Comparison of ENCODE assay signal across 22 cellular contexts in genomic region chr5:30387974-30388632, GRCh38.
DNase-seq lines count a peak whose midpoint lies in the region; ATAC-seq, FAIRE-seq and TF ChIP-seq lines count a peak whose summit lies in the region.
"Had no signal": no experiment of that assay in that cellular context is flagged by ENCODE, and none has a peak within 500 bp of the region (broad histone marks: within the 10 kb centered on the region; RNA-seq: fewer than 3 reads in every experiment).

No MANE protein-coding gene starts in this region.

- H4K20me1 ChIP-seq in H1 (replicated peaks in 1 of 2; ENCODE audit: control insufficient read depth in 1 of 2, insufficient read depth in 2 of 2, low read length in 2 of 2) (no peaks in the 10 kb centered on the region), GM23248 (ENCODE audit: insufficient read depth) (no peaks in the 10 kb centered on the region)

- H3K4me1 ChIP-seq in HEK293 (ENCODE audit: control insufficient read depth, insufficient read depth, low read length) (no peaks in the 10 kb centered on the region), HUES64 (ENCODE audit: insufficient read depth, low read length) (peaks cover 5% of the 10 kb centered on the region; the same call in 1 of the 2 replicates), H1 (replicated peaks in 1 of 4; ENCODE audit: control insufficient read depth in 3 of 4, insufficient read depth in 4 of 4, low read length in 3 of 4) (0 out of 7 replicates have a peak, but pooled peaks cover 0 to 2% (median 0%) of the 10 kb centered on the region in 4 experiments), Caco-2 (no peaks in the 10 kb centered on the region), GM23248 (ENCODE audit: insufficient read depth) (no peaks in the 10 kb centered on the region)
- H3K4me1 ChIP-seq: BE2C had no signal

- H3K18ac ChIP-seq in H1 (ENCODE audit: extremely low read depth, low read length): no peak overlapping the region

- POLR2A ChIA-PET in HEK293 (lab: Yijun Ruan, JAX): no interaction called here
- POLR2A ChIA-PET in H1 (lab: Charles Lee; ENCODE audit: partially characterized antibody): no interaction called here
- POLR2A ChIA-PET in Caco-2 (lab: Charles Lee): no interaction called here

- TF ChIP-seq RAD21 in H1 (IDR thresholded peaks at IDR 0.05 in 1 of 2, conservative IDR thresholded peaks at IDR 0.05 in 1 of 2; ENCODE audit: low read depth in 2 of 2, low read length in 2 of 2): no peak

- H3K4me3 Mint-ChIP-seq in Caco-2 (ENCODE audit: unreplicated experiment): no peak overlapping the region
- H3K4me3 Mint-ChIP-seq: CD4-positive, CD25-positive, alpha-beta regulatory T cell; CD8-positive, alpha-beta memory T cell had no signal

- BruUV-seq in Caco-2 (replicated peaks; lab: Mats Ljungman, UMichigan): no TSS peak

- no peaks in the 10 kb centered on the region for H3K9me3 Mint-ChIP-seq in Caco-2 (ENCODE audit: unreplicated experiment)

- H4K5ac ChIP-seq in H1 (ENCODE audit: insufficient read length, low read depth, low read length): no peak overlapping the region

- TF ChIP-seq POLR2A in H1 (IDR thresholded peaks at IDR 0.05; ENCODE audit: control extremely low read depth in 1 of 2, low read depth in 2 of 2, low read length in 2 of 2): no peak

- H3K79me1 ChIP-seq in H1 (ENCODE audit: low read depth, low read length): no peaks in the 10 kb centered on the region

- H3K79me2 ChIP-seq in H1 (ENCODE audit: control insufficient read depth in 1 of 2, insufficient read depth in 2 of 2, low read length in 2 of 2) (no peaks in the 10 kb centered on the region), GM23248 (ENCODE audit: insufficient read depth) (no peaks in the 10 kb centered on the region)

- intact Hi-C loops in Caco-2 (cut with micrococcal nuclease; ENCODE audit: unreplicated experiment): no loop called here

- H3K27ac ChIP-seq in HEK293 (ENCODE audit: extremely low read depth, low read depth, low read length): no peak overlapping the region
- H3K27ac ChIP-seq in HUES64 (ENCODE audit: low read depth, low read length): peak overlapping the region; percentile 64; the same call in 1 of the 2 replicates
- H3K27ac ChIP-seq in H1 (ENCODE audit: low read depth, low read length): no peak overlapping the region; the same call in 1 of the 2 replicates
- no peak overlapping the region for H3K27ac ChIP-seq in GM23248
- H3K27ac ChIP-seq: KMS-11 had no signal

- H3K4me1 Mint-ChIP-seq in Caco-2 (ENCODE audit: low read depth, unreplicated experiment): no peaks in the 10 kb centered on the region
- H3K4me1 Mint-ChIP-seq: CD4-positive, CD25-positive, alpha-beta regulatory T cell; CD8-positive, alpha-beta memory T cell had no signal

- H2BK20ac ChIP-seq in H1 (ENCODE audit: low read length): no peak overlapping the region

- no peaks in the 10 kb centered on the region for H3K23me2 ChIP-seq in H1 (ENCODE audit: low read depth, low read length)

- no peak overlapping the region for H3K14ac ChIP-seq in H1 (ENCODE audit: insufficient read length)

- in situ Hi-C loops in GM23248 (cut with MboI): no loop called here

- H4K8ac ChIP-seq in H1 (ENCODE audit: extremely low read depth, insufficient read depth, low read length): no peak overlapping the region

- H2AFZ ChIP-seq in H1 (ENCODE audit: low read length) (no peak overlapping the region; the same call in 1 of the 2 replicates), GM23248 (no peak overlapping the region)

- H3K4ac ChIP-seq in H1 (replicated peaks; ENCODE audit: insufficient read length, low read depth, low read length): no peak overlapping the region

- no peak overlapping the region for H3K56ac ChIP-seq in H1 (replicated peaks; ENCODE audit: insufficient read length, low read depth, low read length)

- 91% methylated on average over 2 of the region's 3 CpGs for WGBS in HUES64
- WGBS in H1 (ENCODE audit: extremely low coverage in 1 of 2, insufficient coverage in 1 of 2, insufficient read length in 1 of 2, insufficient replicate concordance in 2 of 2, low coverage in 1 of 2, low lambda C conversion rate in 2 of 2, missing lambda C conversion rate in 1 of 2), 2 experiments: 89% methylated on average over 3 of the region's 3 CpGs; no CpG with 5 or more reads in 1 of the 2 experiments
- WGBS in GM23248 (ENCODE audit: low coverage in 1 of 2, low lambda C conversion rate in 2 of 2, missing lambda C conversion rate in 2 of 2), 2 experiments: 20 to 21% methylated on average over 3 of the region's 3 CpGs

- H3K9me2 ChIP-seq in GM23248 (ENCODE audit: insufficient read depth): no peaks in the 10 kb centered on the region

- CTCF ChIA-PET in HEK293 (lab: Yijun Ruan, JAX): no interaction called here
- CTCF ChIA-PET in H1 (lab: Charles Lee; ENCODE audit: partially characterized antibody): interaction anchor here (1.1 kb wide), 1 partner anchor 347 kb away, joined by 3 read pairs; no protein-coding TSS in a partner anchor
- CTCF ChIA-PET in Caco-2 (lab: Charles Lee): no interaction called here

- no peak for ATAC-seq in HG02973 (IDR thresholded peaks at IDR 0.05; ENCODE audit: unreplicated experiment)
- ATAC-seq: HCT116, HepG2 had no signal

- no peak for TF ChIP-seq EP300 in H1 (IDR thresholded peaks at IDR 0.05; ENCODE audit: borderline replicate concordance in 1 of 2, low read depth in 2 of 2, low read length in 2 of 2)

- H3K23ac ChIP-seq in H1 (ENCODE audit: insufficient read length): no peak overlapping the region

- H3K36me3 Mint-ChIP-seq in Caco-2 (ENCODE audit: insufficient read depth, unreplicated experiment): no peaks in the 10 kb centered on the region
- H3K36me3 Mint-ChIP-seq: CD4-positive, CD25-positive, alpha-beta regulatory T cell; CD8-positive, alpha-beta memory T cell had no signal

- H3K36me3 ChIP-seq in HEK293 (ENCODE audit: control insufficient read depth in 2 of 2, insufficient read depth in 1 of 2, low read length in 2 of 2) (no peaks in the 10 kb centered on the region), HUES64 (ENCODE audit: insufficient read depth, low read length) (no peaks in the 10 kb centered on the region), H1 (ENCODE audit: control insufficient read depth in 2 of 4, insufficient read depth in 4 of 4, low read length in 3 of 4) (no peaks in the 10 kb centered on the region), Caco-2 (ENCODE audit: control insufficient read depth, insufficient read depth, low read length) (no peaks in the 10 kb centered on the region), GM23248 (ENCODE audit: low read depth) (no peaks in the 10 kb centered on the region)
- H3K36me3 ChIP-seq: BE2C had no signal

- H3K27me3 ChIP-seq in HUES64 (ENCODE audit: insufficient read depth, low read length) (no peaks in the 10 kb centered on the region), H1 (replicated peaks in 1 of 4; ENCODE audit: control insufficient read depth in 3 of 4, extremely low read depth in 1 of 4, insufficient read depth in 3 of 4, low read length in 3 of 4) (no peaks in the 10 kb centered on the region), Caco-2 (replicated peaks; ENCODE audit: control insufficient read depth, insufficient read depth, low read length) (no peaks in the 10 kb centered on the region), GM23248 (replicated peaks; ENCODE audit: insufficient read depth) (no peaks in the 10 kb centered on the region)
- H3K27me3 ChIP-seq: BE2C had no signal

- no peak overlapping the region for H2BK12ac ChIP-seq in H1 (ENCODE audit: low read depth, low read length)

- H3K9ac ChIP-seq in HUES64 (ENCODE audit: low read depth, low read length) (no peak overlapping the region), H1 (replicated peaks in 1 of 4; ENCODE audit: extremely low read depth in 1 of 4, low read depth in 3 of 4, low read length in 3 of 4) (no peak overlapping the region), GM23248 (no peak overlapping the region)
- H3K9ac ChIP-seq: KMS-11 had no signal

- DNase-seq in H1 (ENCODE audit: low read depth in 1 of 2, low spot score in 2 of 2) (no peak), iPS DF 4.7 (ENCODE audit: extremely low read depth, low spot score) (peak; percentile 46), Caco-2 (no peak), HuH-7 (ENCODE audit: low spot score) (no peak), GM23248 (no peak)
- DNase-seq: ACHN; BE2C; C1 segment of cervical spinal cord; CD4-positive, CD25-positive, alpha-beta regulatory T cell; CD8-positive, alpha-beta memory T cell; COR-L47; DMS79 treated with DMSO at 0.1 percent for 48 hours; GF-D8 had no signal

- H3K27ac Mint-ChIP-seq in Caco-2 (ENCODE audit: unreplicated experiment): no peak overlapping the region
- H3K27ac Mint-ChIP-seq: CD4-positive, CD25-positive, alpha-beta regulatory T cell; CD8-positive, alpha-beta memory T cell had no signal

- no peak overlapping the region for H2BK5ac ChIP-seq in H1 (ENCODE audit: low read depth, low read length)

- peaks cover 3% of the 10 kb centered on the region for H3K27me3 Mint-ChIP-seq in Caco-2 (ENCODE audit: insufficient read depth, unreplicated experiment)
- H3K27me3 Mint-ChIP-seq: CD4-positive, CD25-positive, alpha-beta regulatory T cell; CD8-positive, alpha-beta memory T cell had no signal

- no peak overlapping the region for H3K4me3 ChIP-seq in HEK293 (ENCODE audit: low read depth, low read length)
- no peak overlapping the region for H3K4me3 ChIP-seq in HUES64 (ENCODE audit: low read length)
- H3K4me3 ChIP-seq in H1 (ENCODE audit: extremely low read depth in 1 of 4, insufficient read depth in 2 of 4, low read depth in 3 of 4, low read length in 4 of 4): no peak overlapping the region
- H3K4me3 ChIP-seq in Caco-2 (ENCODE audit: low read depth, low read length): no peak overlapping the region
- H3K4me3 ChIP-seq in GM23248: no peak overlapping the region

- FAIRE-seq in H1 (lab: Jason Lieb, UNC): no peak
- FAIRE-seq: A204.1, D721Med, H54, HepG2 had no signal

- H2AK5ac ChIP-seq in H1 (ENCODE audit: low read depth, low read length): no peak overlapping the region

- no peak overlapping the region for H2BK15ac ChIP-seq in H1 (ENCODE audit: low read length)

- TF ChIP-seq CTCF in HEK293 (tag by site-specific recombination; IDR thresholded peaks at IDR 0.05): no peak
- TF ChIP-seq CTCF in H1 (IDR thresholded peaks at IDR 0.05; ENCODE audit: control extremely low read depth in 1 of 3, insufficient read depth in 1 of 3, low read depth in 1 of 3, low read length in 3 of 3): no peak
- TF ChIP-seq CTCF in Caco-2 (IDR thresholded peaks at IDR 0.05; ENCODE audit: insufficient read depth in 1 of 2, low read depth in 1 of 2, low read length in 1 of 2, severe bottlenecking in 1 of 2, unreplicated experiment in 1 of 2): no peak

- H3K9me3 ChIP-seq in HEK293 (ENCODE audit: control insufficient read depth, insufficient read depth, low read depth, low read length): no peaks in the 10 kb centered on the region
- H3K9me3 ChIP-seq in HUES64 (ENCODE audit: insufficient read depth, low read depth, low read length): no peaks in the 10 kb centered on the region
- H3K9me3 ChIP-seq in H1 (ENCODE audit: insufficient read depth in 2 of 2, low read depth in 1 of 2, low read length in 1 of 2): no peaks in the 10 kb centered on the region; a peak in 1 of 4 replicates
- H3K9me3 ChIP-seq in Caco-2: no peaks in the 10 kb centered on the region; the same call in 1 of the 2 replicates
- no peaks in the 10 kb centered on the region for H3K9me3 ChIP-seq in GM23248 (ENCODE audit: low read depth)
- H3K9me3 ChIP-seq: BE2C had no signal

- H4K91ac ChIP-seq in H1 (replicated peaks; ENCODE audit: insufficient read length, low read length): no peak overlapping the region

- H3F3A ChIP-seq in GM23248 (ENCODE audit: insufficient read depth): no peaks in the 10 kb centered on the region

- no peak overlapping the region for H2BK120ac ChIP-seq in H1 (replicated peaks; ENCODE audit: low read depth, low read length)

- H3K4me2 ChIP-seq in H1 (ENCODE audit: insufficient read depth in 1 of 2, low read depth in 2 of 2, low read length in 2 of 2) (0 out of 4 replicates have a peak overlapping the region, but pooled peaks of 1 of the 2 experiments have one; percentile 1), GM23248 (ENCODE audit: unreplicated experiment) (no peak overlapping the region)
- H3K4me2 ChIP-seq: KMS-11 had no signal

Comparison
In these comparisons a context has a peak if more than half of its experiments do, and no peak if none do; other contexts are left out.
1. Of the 6 proteins assayed by ChIP-seq in both HEK293 and H1: peak only in HEK293: none; only in H1: YY1; in both: none; in neither: 5.